ENCODE assay signal across 8 cellular contexts in genomic region chr14:58395815-58396626, GRCh38. TPM values are rescaled to one million over a fixed set of nuclear protein-coding genes. Genes with fewer than 3 reads are reported as not detected.
DNase-seq lines count a peak whose midpoint lies in the region; ATAC-seq and TF ChIP-seq lines count a peak whose summit lies in the region.

Gene TOMM20L (plus strand): TSS chr14:58395930. CDS start chr14:58395958, 28 bp downstream.

- peak within 1 kb of the TSS; percentile 67 for H3K4me3 ChIP-seq in thymus (ENCODE audit: low read length)

- H3K36me3 ChIP-seq in thymus (ENCODE audit: control insufficient read depth, insufficient read depth), result no peaks in the 10 kb centered on the region

- H3K4me1 Mint-ChIP-seq in osteocyte (ENCODE audit: unreplicated experiment), result peaks cover 7% of the 10 kb centered on the region

- H3K4me3 Mint-ChIP-seq in osteocyte (ENCODE audit: unreplicated experiment), result peak within 1 kb of the TSS; percentile 69

- ATAC-seq in GM19468 (IDR thresholded peaks at IDR 0.05; ENCODE audit: extremely low read depth, unreplicated experiment), result peak; percentile 91

- H3K4me1 ChIP-seq in thymus (ENCODE audit: control insufficient read depth, insufficient read depth, low read length), result peaks cover 7% of the 10 kb centered on the region

- 4% methylated on average over 81 of the region's 81 CpGs for WGBS in thymus

- H3K36me3 Mint-ChIP-seq in osteocyte (ENCODE audit: unreplicated experiment), result no peaks in the 10 kb centered on the region

- peak within 1 kb of the TSS; percentile 66 for H3K27ac Mint-ChIP-seq in osteocyte (ENCODE audit: unreplicated experiment)

- no peaks in the 10 kb centered on the region for H3K9me3 Mint-ChIP-seq in osteocyte (ENCODE audit: unreplicated experiment)

- H3K9me3 ChIP-seq in thymus (ENCODE audit: control insufficient read depth), result no peaks in the 10 kb centered on the region

- no peak within 1 kb of the TSS for H3K27ac ChIP-seq in thymus (ENCODE audit: low read depth)

- H3K27me3 Mint-ChIP-seq in osteocyte (ENCODE audit: unreplicated experiment), result no peaks in the 10 kb centered on the region

- DNase-seq in DMS114 treated with DMSO at 0.1 percent for 48 hours (lab: John Stamatoyannopoulos, UW; ENCODE audit: unreplicated experiment), result peak; percentile 21
- peak; percentile 78 for DNase-seq in HPDE6-E6E7 (ENCODE audit: extremely low spot score)
- DNase-seq in RPMI8226, result peak; percentile 82
- DNase-seq in activated naive CD4-positive, alpha-beta T cell treated with anti-CD3 and anti-CD28 coated beads, Interleukin-2, amount 50 U/mL, for 16 hours, result peak; percentile 75
- DNase-seq in glomerular visceral epithelial cell (ENCODE audit: extremely low spot score), result peak; percentile 71
- peak; percentile 93 for DNase-seq in osteocyte (ENCODE audit: extremely low spot score, unreplicated experiment)

- peak; percentile 96 for TF ChIP-seq CTCF in osteocyte (IDR thresholded peaks at IDR 0.05)

- no peaks in the 10 kb centered on the region for H3K27me3 ChIP-seq in thymus (ENCODE audit: control insufficient read depth, insufficient read depth)

RNA-seq across cellular contexts. Expression of gene TOMM20L, which starts in this region (rescaled TPM):
- total RNA-seq in osteocyte, result not detected in 2 replicates
- polyA plus RNA-seq in thymus, result not detected

Comparison
In these comparisons a context has a peak if more than half of its experiments do, and no peak if none do; other contexts are left out.
1. Peak in DNase-seq in osteocyte; RNA of the gene not detected or under 1 TPM.
2. DNase-seq: peak in every context shown above with its lines; median percentile 93 in osteocyte; 82 in RPMI8226; 78 in HPDE6-E6E7; 75 in activated naive CD4-positive, alpha-beta T cell treated with anti-CD3 and anti-CD28 coated beads, Interleukin-2, amount 50 U/mL, for 16 hours; 71 in glomerular visceral epithelial cell; 21 in DMS114 treated with DMSO at 0.1 percent for 48 hours.